In genomic region chr22:47310601-47311000, GRCh38 we compare ENCODE assay signal across 15 cellular contexts.
"Had no signal": no experiment of that assay in that cellular context is flagged by ENCODE, and none has a peak within 500 bp of the region (broad histone marks: within the 10 kb centered on the region; RNA-seq: fewer than 3 reads in every experiment).

No MANE protein-coding gene starts in this region.

- H3K4me3 ChIP-seq: esophagus squamous epithelium, heart left ventricle, ovary, thoracic aorta had no signal

- H3K36me3 Mint-ChIP-seq: activated naive CD4-positive, alpha-beta T cell treated with anti-CD3 and anti-CD28 coated beads, Interleukin-2, amount 50 U/mL, for 24 hours; brain had no signal

- H3K4me1 Mint-ChIP-seq: activated naive CD4-positive, alpha-beta T cell treated with anti-CD3 and anti-CD28 coated beads, Interleukin-2, amount 50 U/mL, for 24 hours; stimulated activated naive CD8-positive, alpha-beta T cell treated with anti-CD3 and anti-CD28 coated beads, Interleukin-15, amount 100 ng/mL, for 72 hours had no signal

- DNase-seq: activated CD4-positive, alpha-beta T cell treated with anti-CD3 and anti-CD28 coated beads, Interleukin-2, amount 50 U/mL, for 4 hours; activated CD4-positive, CD25-positive, alpha-beta regulatory T cell treated with anti-CD3 and anti-CD28 coated beads, Interleukin-2, amount 50 U/mL, for 72 hours; activated effector memory CD4-positive, alpha-beta T cell treated with Interleukin-2 at 50 U/mL for 16 hours; activated T-cell treated with anti-CD3 and anti-CD28 coated beads, Interleukin-2, amount 50 U/mL, for 24 hours; esophagus squamous epithelium; foreskin melanocyte; heart left ventricle; kidney; ovary; stimulated activated CD4-positive, alpha-beta T cell treated with anti-CD3 and anti-CD28 coated beads, Interleukin-4, amount 100 ng/mL, for 4 hours; stimulated activated naive CD8-positive, alpha-beta T cell treated with anti-CD3 and anti-CD28 coated beads, Interleukin-15, amount 100 ng/mL, for 72 hours had no signal

- H3K4me1 ChIP-seq: esophagus squamous epithelium, heart left ventricle had no signal

- H3K27ac Mint-ChIP-seq: activated naive CD4-positive, alpha-beta T cell treated with anti-CD3 and anti-CD28 coated beads, Interleukin-2, amount 50 U/mL, for 24 hours; activated T-cell treated with anti-CD3 and anti-CD28 coated beads, Interleukin-2, amount 50 U/mL, for 24 hours; brain; stimulated activated naive CD8-positive, alpha-beta T cell treated with anti-CD3 and anti-CD28 coated beads, Interleukin-15, amount 100 ng/mL, for 72 hours; T-helper 2 cell treated with Interferon-gamma antibody and Interleukin-4, amounts not matched to agents 5 μg/mL and 100 μg/mL, for 36 hours had no signal

- H3K9me3 ChIP-seq: esophagus squamous epithelium, ovary had no signal

- H3K27ac ChIP-seq: esophagus squamous epithelium, heart left ventricle, ovary, thoracic aorta had no signal

- H3K9me3 Mint-ChIP-seq: T-helper 2 cell treated with Interferon-gamma antibody and Interleukin-4, amounts not matched to agents 5 μg/mL and 100 μg/mL, for 36 hours had no signal

- H3K27me3 ChIP-seq: ovary had no signal

- H3K4me3 Mint-ChIP-seq: activated naive CD4-positive, alpha-beta T cell treated with anti-CD3 and anti-CD28 coated beads, Interleukin-2, amount 50 U/mL, for 24 hours; activated T-cell treated with anti-CD3 and anti-CD28 coated beads, Interleukin-2, amount 50 U/mL, for 24 hours; brain; stimulated activated naive CD8-positive, alpha-beta T cell treated with anti-CD3 and anti-CD28 coated beads, Interleukin-15, amount 100 ng/mL, for 72 hours; T-helper 2 cell treated with Interferon-gamma antibody and Interleukin-4, amounts not matched to agents 5 μg/mL and 100 μg/mL, for 36 hours had no signal

- ATAC-seq: heart left ventricle; stimulated activated naive CD8-positive, alpha-beta T cell treated with anti-CD3 and anti-CD28 coated beads, Interleukin-15, amount 100 ng/mL, for 72 hours had no signal

- H3K36me3 ChIP-seq: esophagus squamous epithelium, heart left ventricle, ovary, thoracic aorta had no signal
